In the genomic region with DNA sequence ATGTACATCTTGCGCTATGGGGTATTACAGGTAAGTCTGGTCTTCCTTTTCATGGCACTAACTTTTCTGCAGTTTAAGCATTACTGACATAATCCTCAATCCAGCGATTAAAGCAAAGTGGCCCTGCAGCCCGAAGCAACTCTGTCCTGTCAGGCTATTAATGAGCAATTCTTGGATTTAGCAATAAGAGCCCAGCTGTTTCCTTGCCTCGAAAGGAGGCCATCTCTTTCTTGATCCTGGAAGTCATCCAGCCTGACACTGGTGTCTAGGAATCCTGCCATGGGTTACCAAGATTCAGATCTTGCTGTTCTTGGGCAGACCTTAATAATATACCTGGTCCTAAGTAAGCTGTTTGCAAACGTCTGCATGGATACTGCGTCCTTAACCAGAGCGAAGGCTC, we compare ENCODE assay signal across 30 cellular contexts.
A peak's percentile ranks its signal among the peaks of the same experiment; 100 is the strongest.
DNase-seq lines count a peak whose midpoint lies in the region; ATAC-seq and TF ChIP-seq lines count a peak whose summit lies in the region.
"Had no signal": no experiment of that assay in that cellular context is flagged by ENCODE, and none has a peak within 500 bp of the region (broad histone marks: within the 10 kb centered on the region; RNA-seq: fewer than 3 reads in every experiment).

No MANE protein-coding gene starts in this region.

- H3K4me1 ChIP-seq in ACC112 (ENCODE audit: control insufficient read depth, insufficient read depth, low read length, unreplicated experiment) (peaks cover 3% of the 10 kb centered on the region), IMR-90 (ENCODE audit: control insufficient read depth, insufficient read depth, low read length) (peaks cover 3% of the 10 kb centered on the region; the same call in 1 of the 2 replicates)
- H3K4me1 ChIP-seq: body of pancreas, Caco-2, psoas muscle had no signal

- no peak overlapping the region for H2BK15ac ChIP-seq in IMR-90 (ENCODE audit: low read depth, low read length)

- POLR2A ChIA-PET in IMR-90 (lab: Charles Lee; ENCODE audit: unreplicated experiment) = no interaction called here

- H3K27me3 ChIP-seq in ACC112 (ENCODE audit: insufficient read depth, low read length) (peaks cover 5% of the 10 kb centered on the region; the same call in 1 of the 2 replicates), IMR-90 (ENCODE audit: control insufficient read depth, insufficient read depth, low read length) (no peaks in the 10 kb centered on the region)
- H3K27me3 ChIP-seq: body of pancreas, foreskin keratinocyte, hepatocyte, neutrophil, tibial artery had no signal

- dilution Hi-C loops in IMR-90 (cut with HindIII; ENCODE audit: low sequenced_read_pairs, unreplicated experiment) = no loop called here

- peak overlapping the region; percentile 75; the same call in 1 of the 2 replicates for H3K4me2 ChIP-seq in IMR-90 (ENCODE audit: low read depth, low read length)
- H3K4me2 ChIP-seq: hepatocyte had no signal

- no peak overlapping the region for H3K56ac ChIP-seq in IMR-90 (ENCODE audit: extremely low read depth, insufficient read depth, low read length)

- peak; percentile 49 for ATAC-seq in IMR-90 (ENCODE audit: low read depth)
- ATAC-seq in HG02642 (IDR thresholded peaks at IDR 0.05; ENCODE audit: poor library complexity, unreplicated experiment) = no peak
- ATAC-seq in GM18505 (IDR thresholded peaks at IDR 0.05; ENCODE audit: unreplicated experiment) = no peak
- ATAC-seq: body of pancreas, foreskin keratinocyte, PC-3, psoas muscle had no signal

- no peak overlapping the region for H2AK5ac ChIP-seq in IMR-90 (ENCODE audit: low read depth, low read length)

- no peaks in the 10 kb centered on the region for H3K9me1 ChIP-seq in IMR-90 (ENCODE audit: insufficient read depth, low read length)

- intact Hi-C loops in IMR-90 (cut with micrococcal nuclease) = no loop called here

- TF ChIP-seq POLR2A in IMR-90 (IDR thresholded peaks at IDR 0.05; ENCODE audit: low read depth, low read length) = no peak
- TF ChIP-seq POLR2A in GM18505 (IDR thresholded peaks at IDR 0.05; ENCODE audit: borderline replicate concordance, extremely low read depth, insufficient read depth, insufficient read length) = no peak

- H2BK120ac ChIP-seq in IMR-90 (ENCODE audit: low read depth, low read length) = no peak overlapping the region

- H3K14ac ChIP-seq in IMR-90 (replicated peaks; ENCODE audit: low read depth, low read length) = no peak overlapping the region

- no peaks in the 10 kb centered on the region for H4K20me1 ChIP-seq in IMR-90 (ENCODE audit: insufficient read depth, low read length)

- no peak for TF ChIP-seq CTCF in IMR-90 (conservative IDR thresholded peaks at IDR 0.05; ENCODE audit: low read depth, low read length)
- TF ChIP-seq CTCF in fibroblast of pulmonary artery (IDR thresholded peaks at IDR 0.05; ENCODE audit: low read length, missing control alignments) = no peak

- no peak overlapping the region for H2BK20ac ChIP-seq in IMR-90 (ENCODE audit: low read depth, low read length)

- H3K4ac ChIP-seq in IMR-90 (ENCODE audit: low read depth, low read length) = no peak overlapping the region

- DNase-seq in IMR-90 (peak; percentile 14), fibroblast of pulmonary artery (ENCODE audit: low read depth) (peak; percentile 28), myocyte (ENCODE audit: low read depth) (peak; percentile 61), cerebellum (ENCODE audit: low spot score) (no peak)
- DNase-seq: activated CD4-positive, alpha-beta T cell treated with anti-CD3 and anti-CD28 coated beads, Interleukin-2, amount 10 ng/mL, durations not matched to agents 24 days and 14 days; activated T-cell treated with anti-CD3 and anti-CD28 coated beads, Interleukin-2, amount 50 U/mL, for 48 hours; body of pancreas; Caco-2; DMS79; foreskin keratinocyte; GF-D8; H9; mesendoderm; MM.1S; NCI-H1417 treated with DMSO at 0.1 percent for 48 hours; NCI-H2107; NCI-H446 treated with DMSO at 0.1 percent for 48 hours; NK-92 treated with Interleukin-12 subunit alpha and Interleukin-12 subunit beta, amount 100 ng/mL, for 24 hours; PC-3; psoas muscle; SHP77; T-helper 9 cell; tibial artery had no signal

- H3K9me3 ChIP-seq in IMR-90 (ENCODE audit: control insufficient read depth, insufficient read depth, low read length) = no peaks in the 10 kb centered on the region
- H3K9me3 ChIP-seq: body of pancreas, Caco-2, neutrophil, psoas muscle, tibial artery had no signal

- H3K36me3 ChIP-seq in ACC112 (ENCODE audit: insufficient read depth, low read length) = no peaks in the 10 kb centered on the region
- H3K36me3 ChIP-seq in IMR-90 (ENCODE audit: control insufficient read depth, insufficient read depth, low read length) = no peaks in the 10 kb centered on the region
- H3K36me3 ChIP-seq: neutrophil, tibial artery had no signal

- no peak overlapping the region for H2AK9ac ChIP-seq in IMR-90 (replicated peaks; ENCODE audit: low read depth, low read length, poor library complexity)

- no peak for TF ChIP-seq RAD21 in IMR-90 (IDR thresholded peaks at IDR 0.05; ENCODE audit: low read length)

- no peaks in the 10 kb centered on the region for H3K79me1 ChIP-seq in IMR-90 (ENCODE audit: low read depth in 1 of 2, low read length in 2 of 2)

- no peak overlapping the region for H4K8ac ChIP-seq in IMR-90 (ENCODE audit: low read depth in 2 of 2, low read length in 2 of 2)

- no TSS peak for BruUV-seq in IMR-90 (replicated peaks; lab: Mats Ljungman, UMichigan)

- no peak overlapping the region for H2AFZ ChIP-seq in ACC112 (ENCODE audit: low read length, unreplicated experiment)
- no peak overlapping the region for H2AFZ ChIP-seq in IMR-90 (replicated peaks; ENCODE audit: low read length, poor library complexity)
- H2AFZ ChIP-seq: hepatocyte had no signal

- WGBS in IMR-90 (ENCODE audit: extremely low coverage in 2 of 2, insufficient read length in 1 of 2), 2 experiments = 30% methylated on average over 3 of the region's 7 CpGs; no CpG with 5 or more reads in 1 of the 2 experiments

- H4K91ac ChIP-seq in IMR-90 (ENCODE audit: insufficient read depth, low read depth, low read length) = no peak overlapping the region

- in situ Hi-C loops in IMR-90 (cut with MboI; ENCODE audit: low sequenced_read_pairs) = loop anchor here (10.0 kb wide), 1 partner anchor 407 kb away; no protein-coding TSS in a partner anchor

- CTCF ChIA-PET in IMR-90 (lab: Yijun Ruan, JAX) = no interaction called here

- H3K27ac ChIP-seq in ACC112 (ENCODE audit: low read depth, low read length) (no peak overlapping the region), IMR-90 (ENCODE audit: insufficient read depth, low read length) (no peak overlapping the region)
- H3K27ac ChIP-seq: body of pancreas, C4-2B, foreskin keratinocyte, hepatocyte, neutrophil, psoas muscle, skin epidermis, tibial artery had no signal

- H3K18ac ChIP-seq in IMR-90 (ENCODE audit: low read depth, low read length) = no peak overlapping the region

- no peak overlapping the region for H3K23ac ChIP-seq in IMR-90 (ENCODE audit: low read depth, low read length)

- H2BK5ac ChIP-seq in IMR-90 (ENCODE audit: low read depth, low read length, poor library complexity, severe bottlenecking) = no peak overlapping the region

- no peaks in the 10 kb centered on the region for H3K79me2 ChIP-seq in ACC112 (ENCODE audit: control insufficient read depth, insufficient read depth, low read length, unreplicated experiment)
- H3K79me2 ChIP-seq: hepatocyte had no signal

- H3K4me3 ChIP-seq in ACC112 (ENCODE audit: low read depth, low read length) (peak overlapping the region; percentile 49; the same call in 1 of the 2 replicates), IMR-90 (ENCODE audit: insufficient read depth, low read depth, low read length) (no peak overlapping the region), fibroblast of pulmonary artery (replicated peaks; ENCODE audit: low read depth, low read length) (no peak overlapping the region)
- H3K4me3 ChIP-seq: body of pancreas, hepatocyte, psoas muscle, skin epidermis, tibial artery had no signal

- no peak overlapping the region for H4K5ac ChIP-seq in IMR-90 (ENCODE audit: low read depth, low read length)

- no peak overlapping the region for H3K9ac ChIP-seq in IMR-90 (ENCODE audit: low read depth, low read length)

TF ChIP-seq in IMR-90, 13 proteins besides CTCF, POLR2A, EP300 and RAD21:
- TF ChIP-seq NFE2L2 (IDR thresholded peaks at IDR 0.05; ENCODE audit: low read depth, low read length) (no peak), RFX5 (IDR thresholded peaks at IDR 0.05; ENCODE audit: low read depth, low read length) (no peak), MXI1 (IDR thresholded peaks at IDR 0.05; ENCODE audit: borderline replicate concordance, low read depth, low read length) (no peak), CEBPB (IDR thresholded peaks at IDR 0.05; ENCODE audit: low read depth, low read length) (no peak), FOS (IDR thresholded peaks at IDR 0.05; ENCODE audit: low read depth, low read length) (no peak), BHLHE40 (IDR thresholded peaks at IDR 0.05; ENCODE audit: low read depth, low read length) (no peak), RCOR1 (IDR thresholded peaks at IDR 0.05; ENCODE audit: insufficient replicate concordance, low read length) (no peak), SMC3 (IDR thresholded peaks at IDR 0.05; ENCODE audit: low read depth, low read length) (no peak), MAFK (IDR thresholded peaks at IDR 0.05; ENCODE audit: low read depth, low read length) (no peak), USF2 (IDR thresholded peaks at IDR 0.05; ENCODE audit: low read depth, low read length) (no peak)
- TF ChIP-seq, protein P1, sequence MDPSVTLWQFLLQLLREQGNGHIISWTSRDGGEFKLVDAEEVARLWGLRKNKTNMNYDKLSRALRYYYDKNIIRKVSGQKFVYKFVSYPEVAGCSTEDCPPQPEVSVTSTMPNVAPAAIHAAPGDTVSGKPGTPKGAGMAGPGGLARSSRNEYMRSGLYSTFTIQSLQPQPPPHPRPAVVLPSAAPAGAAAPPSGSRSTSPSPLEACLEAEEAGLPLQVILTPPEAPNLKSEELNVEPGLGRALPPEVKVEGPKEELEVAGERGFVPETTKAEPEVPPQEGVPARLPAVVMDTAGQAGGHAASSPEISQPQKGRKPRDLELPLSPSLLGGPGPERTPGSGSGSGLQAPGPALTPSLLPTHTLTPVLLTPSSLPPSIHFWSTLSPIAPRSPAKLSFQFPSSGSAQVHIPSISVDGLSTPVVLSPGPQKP (IDR thresholded peaks at IDR 0.05; ENCODE audit: borderline replicate concordance, low read depth, low read length) = no peak
TF ChIP-seq in IMR-90: peak in this region for 0.
